ENCODE assay signal across 1 cellular context in genomic region chr20:41476446-41476845, GRCh38.
TF ChIP-seq lines count a peak whose summit lies in the region.

No MANE protein-coding gene starts in this region.

TF ChIP-seq in HEK293, 187 proteins besides CTCF, POLR2A, EP300 and RAD21 (continued from another document):
- TF ChIP-seq, protein P1, sequence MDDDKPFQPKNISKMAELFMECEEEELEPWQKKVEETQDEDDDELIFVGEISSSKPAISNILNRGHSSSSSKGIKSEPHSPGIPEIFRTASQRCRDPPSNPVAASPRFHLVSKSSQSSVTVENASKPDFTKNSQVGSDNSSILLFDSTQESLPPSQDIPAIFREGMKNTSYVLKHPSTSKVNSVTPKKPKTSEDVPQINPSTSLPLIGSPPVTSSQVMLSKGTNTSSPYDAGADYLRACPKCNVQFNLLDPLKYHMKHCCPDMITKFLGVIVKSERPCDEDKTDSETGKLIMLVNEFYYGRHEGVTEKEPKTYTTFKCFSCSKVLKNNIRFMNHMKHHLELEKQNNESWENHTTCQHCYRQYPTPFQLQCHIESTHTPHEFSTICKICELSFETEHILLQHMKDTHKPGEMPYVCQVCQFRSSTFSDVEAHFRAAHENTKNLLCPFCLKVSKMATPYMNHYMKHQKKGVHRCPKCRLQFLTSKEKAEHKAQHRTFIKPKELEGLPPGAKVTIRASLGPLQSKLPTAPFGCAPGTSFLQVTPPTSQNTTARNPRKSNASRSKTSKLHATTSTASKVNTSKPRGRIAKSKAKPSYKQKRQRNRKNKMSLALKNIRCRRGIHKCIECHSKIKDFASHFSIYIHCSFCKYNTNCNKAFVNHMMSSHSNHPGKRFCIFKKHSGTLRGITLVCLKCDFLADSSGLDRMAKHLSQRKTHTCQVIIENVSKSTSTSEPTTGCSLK (tag by site-specific recombination; IDR thresholded peaks at IDR 0.05): no peak
TF ChIP-seq in HEK293: peak in this region for 4.
